ENCODE assay signal across 10 cellular contexts in the genomic region with DNA sequence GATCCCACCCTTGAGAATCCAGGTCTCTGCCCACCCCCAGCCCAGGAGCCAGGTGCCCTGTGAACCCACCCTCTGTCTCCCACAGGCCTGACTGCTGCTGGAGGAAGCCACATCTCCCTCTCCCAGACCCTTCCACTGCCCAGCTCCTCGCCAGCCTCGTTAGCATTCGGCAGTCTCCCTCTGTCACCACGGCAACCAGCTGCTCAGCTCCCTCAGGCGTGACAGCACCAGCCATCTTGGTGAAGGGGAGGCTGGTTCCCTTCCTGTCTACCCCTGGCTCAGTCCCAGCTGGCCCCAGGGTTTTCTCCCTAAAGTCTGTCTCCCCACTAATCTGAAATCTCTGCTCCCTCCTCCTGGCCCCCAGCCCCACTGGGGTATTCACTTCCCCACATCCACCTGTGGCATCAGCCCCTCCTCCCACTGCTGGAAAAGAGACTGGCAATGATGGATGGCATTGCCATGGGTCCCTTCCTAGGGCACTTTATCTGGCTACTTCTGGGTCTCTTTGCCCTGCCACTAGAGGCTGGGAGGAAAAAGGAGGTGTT. TPM values are rescaled to one million over a fixed set of nuclear protein-coding genes. Genes with fewer than 3 reads are reported as not detected.
A peak's percentile ranks its signal among the peaks of the same experiment; 100 is the strongest.
DNase-seq lines count a peak whose midpoint lies in the region; ATAC-seq and TF ChIP-seq lines count a peak whose summit lies in the region.
"Had no signal": no experiment of that assay in that cellular context is flagged by ENCODE, and none has a peak within 500 bp of the region (broad histone marks: within the 10 kb centered on the region; RNA-seq: fewer than 3 reads in every experiment).

No MANE protein-coding gene starts in this region.

- TF ChIP-seq EP300 in gastroesophageal sphincter (IDR thresholded peaks at IDR 0.05): no peak
- TF ChIP-seq EP300 in esophagus muscularis mucosa (IDR thresholded peaks at IDR 0.05): no peak

- H3K36me3 ChIP-seq in gastroesophageal sphincter (no peaks in the 10 kb centered on the region), esophagus muscularis mucosa (no peaks in the 10 kb centered on the region)
- H3K36me3 ChIP-seq: neutrophil had no signal

- TF ChIP-seq CTCF in gastroesophageal sphincter (IDR thresholded peaks at IDR 0.05) (no peak), esophagus muscularis mucosa (IDR thresholded peaks at IDR 0.05) (no peak)

- H3K27ac ChIP-seq in gastroesophageal sphincter (no peak overlapping the region), esophagus muscularis mucosa (replicated peaks in 1 of 4) (no peak overlapping the region)
- H3K27ac ChIP-seq: foreskin keratinocyte, neutrophil had no signal

- 56% methylated on average over 5 of the region's 5 CpGs; no CpG with 5 or more reads in 1 of the 2 donors for WGBS in gastroesophageal sphincter (ENCODE audit: low coverage in 1 of 2), 2 donors
- WGBS in esophagus muscularis mucosa: 54% methylated on average over 5 of the region's 5 CpGs

- H3K27me3 ChIP-seq in gastroesophageal sphincter (peaks cover 42% of the 10 kb centered on the region), esophagus muscularis mucosa (peaks cover 0 to 32% (median 0%) of the 10 kb centered on the region in 4 donors)

- H3K4me1 ChIP-seq in gastroesophageal sphincter: no peaks in the 10 kb centered on the region
- H3K4me1 ChIP-seq in esophagus muscularis mucosa: peaks cover 0 to 6% (median 0%) of the 10 kb centered on the region in 4 donors
- H3K4me1 ChIP-seq: foreskin keratinocyte had no signal

- no peak overlapping the region for H3K4me3 ChIP-seq in gastroesophageal sphincter
- H3K4me3 ChIP-seq in esophagus muscularis mucosa: no peak overlapping the region

- TF ChIP-seq POLR2A in gastroesophageal sphincter (IDR thresholded peaks at IDR 0.05) (no peak), esophagus muscularis mucosa (IDR thresholded peaks at IDR 0.05; ENCODE audit: low read depth) (no peak)

- ATAC-seq in GM18909 (IDR thresholded peaks at IDR 0.05; ENCODE audit: poor library complexity, unreplicated experiment) (peak; percentile 56), GM18870 (IDR thresholded peaks at IDR 0.05; ENCODE audit: unreplicated experiment) (no peak), gastroesophageal sphincter (no peak)
- ATAC-seq: foreskin keratinocyte had no signal

- intact Hi-C loops in posterior vena cava (cut with DNase I) (no loop called here), esophagus muscularis mucosa (cut with DNase I) (no loop called here)

- H3K9me3 ChIP-seq in gastroesophageal sphincter: no peaks in the 10 kb centered on the region
- no peaks in the 10 kb centered on the region for H3K9me3 ChIP-seq in esophagus muscularis mucosa
- H3K9me3 ChIP-seq: neutrophil had no signal

- DNase-seq in NCI-H2081 treated with DMSO at 0.1 percent for 48 hours (lab: John Stamatoyannopoulos, UW) (peak; percentile 3), astrocyte of the hippocampus (ENCODE audit: low read depth, low spot score) (peak; percentile 30), posterior vena cava (ENCODE audit: low spot score) (peak; percentile 69), esophagus muscularis mucosa (ENCODE audit: extremely low spot score) (no peak)
- DNase-seq: activated CD4-positive, alpha-beta T cell treated with anti-CD3 and anti-CD28 coated beads, Interleukin-2, amount 50 U/mL, for 1 hour; foreskin keratinocyte had no signal

RNA-seq across cellular contexts. Expression of a gene that starts 28.1 kb away (rescaled TPM):
- 1 to 10 TPM; 7.9 to 8.8 TPM for total RNA-seq in posterior vena cava
- total RNA-seq in gastroesophageal sphincter: 10 to 100 TPM in 1 of 4 donors, 1 to 10 TPM in 3; 3.4 to 25.4 (median 5.0) TPM
- total RNA-seq in esophagus muscularis mucosa: 10 to 100 TPM in 1 of 4 donors, 1 to 10 TPM in 3; 2.1 to 12.9 (median 4.3) TPM
- total RNA-seq: foreskin keratinocyte had no signal

RNA-seq across cellular contexts. Expression of a gene that starts 49.0 kb away (rescaled TPM):
- total RNA-seq in posterior vena cava (10 to 100 TPM; 41.3 to 49.6 TPM), gastroesophageal sphincter (10 to 100 TPM; 34.5 to 84.9 (median 41.1) TPM), esophagus muscularis mucosa (10 to 100 TPM; 32.8 to 72.8 (median 34.9) TPM)
